In the genomic region with DNA sequence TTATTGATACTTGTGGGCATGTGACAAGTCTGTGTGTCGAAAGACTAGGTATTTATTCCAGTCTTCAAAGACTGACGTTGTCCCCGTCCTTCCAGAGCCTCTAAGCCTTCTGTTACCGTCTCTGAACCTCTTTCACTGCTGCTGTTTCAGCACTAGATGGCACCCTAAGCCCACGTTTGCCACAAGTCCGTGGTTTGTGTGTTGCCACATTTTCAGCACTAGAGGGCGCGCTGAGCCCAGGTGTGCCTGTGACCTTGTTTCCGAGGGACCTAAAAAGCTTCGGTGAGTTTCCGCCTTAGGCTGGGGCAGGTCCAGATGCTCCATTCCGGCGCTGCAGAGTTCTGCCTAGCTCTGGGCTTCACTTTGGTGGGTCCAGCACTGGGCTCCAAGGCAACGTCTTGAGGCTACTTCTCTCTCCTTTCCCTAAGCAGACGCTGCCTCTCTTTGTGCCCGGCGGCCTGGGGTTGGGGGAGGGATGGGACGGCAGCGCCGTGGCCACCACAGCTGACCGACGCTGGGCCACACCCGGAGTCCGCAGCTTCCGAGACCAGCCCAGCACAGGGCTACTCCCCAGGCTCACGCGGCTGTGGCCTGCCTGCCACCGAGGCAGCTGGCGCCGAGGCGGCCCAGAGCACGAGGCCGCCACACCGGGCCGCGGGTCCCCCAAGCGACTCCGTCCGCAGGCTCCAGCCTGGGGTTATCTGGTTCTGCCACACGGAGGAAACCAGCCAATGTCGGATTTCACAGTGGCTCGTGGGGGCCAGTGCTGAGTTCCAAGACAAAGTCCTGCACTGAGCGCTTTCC, we compare ENCODE assay signal across 8 cellular contexts.
A peak's percentile ranks its signal among the peaks of the same experiment; 100 is the strongest.
DNase-seq lines count a peak whose midpoint lies in the region; ATAC-seq and TF ChIP-seq lines count a peak whose summit lies in the region.

No MANE protein-coding gene starts in this region.

- peak overlapping the region; percentile 47 for H3K4me3 ChIP-seq in AG04449 (ENCODE audit: low read depth, low read length)

- TF ChIP-seq CTCF in AG04449 (IDR thresholded peaks at IDR 0.05; ENCODE audit: insufficient read depth, low read length, missing control alignments), result peak; percentile 95

- ATAC-seq in GM18858 (IDR thresholded peaks at IDR 0.05; ENCODE audit: unreplicated experiment) (peak; percentile 85), HG03066 (IDR thresholded peaks at IDR 0.05; ENCODE audit: low read depth, unreplicated experiment) (peak; percentile 84)

- peak; percentile 24 for DNase-seq in AG04449 (ENCODE audit: low read depth, low spot score)
- DNase-seq in NCI-H2196 (lab: John Stamatoyannopoulos, UW; ENCODE audit: unreplicated experiment), result peak; percentile 41
- DNase-seq in activated CD4-positive, CD25-positive, alpha-beta regulatory T cell treated with anti-CD3 and anti-CD28 coated beads, Interleukin-2, amount 50 U/mL, for 72 hours, result peak; percentile 74
- DNase-seq in cerebellar cortex (ENCODE audit: low spot score), result peak; percentile 82
- peak; percentile 86 for DNase-seq in kidney tubule cell (ENCODE audit: low spot score)
- DNase-seq in stimulated activated CD4-positive, alpha-beta T cell treated with anti-CD3 and anti-CD28 coated beads, Interleukin-2, amount 100 ng/mL, for 24 hours, result peak; percentile 78 to 81

- CTCF ChIA-PET in AG04449 (lab: Yijun Ruan, JAX), result interaction anchor here (0.5 to 3.4 kb wide), 17 partner anchors 8 to 466 kb away, joined by 3 to 23 read pairs (median 4); no protein-coding TSS in a partner anchor

- POLR2A ChIA-PET in AG04449 (lab: Yijun Ruan, JAX), result no interaction called here

Comparison
In these comparisons a context has a peak if more than half of its experiments do, and no peak if none do; other contexts are left out.
1. Peak in every context shown above with its lines: DNase-seq, ATAC-seq and H3K4me3 ChIP-seq.
2. DNase-seq: peak in every context shown above with its lines; median percentile 86 in kidney tubule cell; 82 in cerebellar cortex; 80 in stimulated activated CD4-positive, alpha-beta T cell treated with anti-CD3 and anti-CD28 coated beads, Interleukin-2, amount 100 ng/mL, for 24 hours; 74 in activated CD4-positive, CD25-positive, alpha-beta regulatory T cell treated with anti-CD3 and anti-CD28 coated beads, Interleukin-2, amount 50 U/mL, for 72 hours; 41 in NCI-H2196; 24 in AG04449.